In genomic region chr13:109667754-109668360, GRCh38 we compare ENCODE assay signal across 16 cellular contexts.
DNase-seq lines count a peak whose midpoint lies in the region; TF ChIP-seq lines count a peak whose summit lies in the region.
"Had no signal": no experiment of that assay in that cellular context is flagged by ENCODE, and none has a peak within 500 bp of the region (broad histone marks: within the 10 kb centered on the region; RNA-seq: fewer than 3 reads in every experiment).

No MANE protein-coding gene starts in this region.

- no peaks in the 10 kb centered on the region for H3K9me3 ChIP-seq in breast epithelium
- no peaks in the 10 kb centered on the region for H3K9me3 ChIP-seq in neutrophil
- H3K9me3 ChIP-seq: ascending aorta, Caco-2 had no signal

- H3K4me3 ChIP-seq in breast epithelium (no peak overlapping the region), neutrophil (ENCODE audit: low read depth in 1 of 2, low read length in 1 of 2) (no peak overlapping the region), dorsolateral prefrontal cortex (no peak overlapping the region)
- H3K4me3 ChIP-seq: ascending aorta, smooth muscle cell had no signal

- CTCF ChIA-PET in HEK293T (lab: Yijun Ruan, JAX): interaction anchor here (0.6 kb wide), 1 partner anchor 42 kb away, joined by 3 read pairs; no protein-coding TSS in a partner anchor

- H3K27me3 ChIP-seq in breast epithelium: no peaks in the 10 kb centered on the region
- no peaks in the 10 kb centered on the region for H3K27me3 ChIP-seq in neutrophil
- H3K27me3 ChIP-seq in dorsolateral prefrontal cortex: no peaks in the 10 kb centered on the region
- H3K27me3 ChIP-seq: ascending aorta had no signal

- POLR2A ChIA-PET in HEK293T (lab: Yijun Ruan, JAX): no interaction called here

- H3K27ac ChIP-seq in breast epithelium: peak overlapping the region; percentile 19 to 70
- peak overlapping the region; percentile 51 for H3K27ac ChIP-seq in neutrophil
- no peak overlapping the region for H3K27ac ChIP-seq in dorsolateral prefrontal cortex
- H3K27ac ChIP-seq: 22Rv1, ascending aorta had no signal

- intact Hi-C loops in breast epithelium (cut with DNase I; ENCODE audit: low total_unique reads): no loop called here
- intact Hi-C loops in dorsolateral prefrontal cortex (cut with DNase I): no loop called here

- DNase-seq in DMS153 (lab: John Stamatoyannopoulos, UW) (peak; percentile 8), DMS153 treated with DMSO at 0.1 percent for 48 hours (lab: John Stamatoyannopoulos, UW; ENCODE audit: unreplicated experiment) (no peak), NCI-H748 treated with DMSO at 0.1 percent for 48 hours (lab: John Stamatoyannopoulos, UW) (peak; percentile 14), breast epithelium (ENCODE audit: low spot score in 2 of 2) (peak in 1 of 2 donors; percentile 32), dorsolateral prefrontal cortex (no peak), HEK293T (ENCODE audit: extremely low spot score) (no peak)
- no peak for DNase-seq in activated CD4-positive, alpha-beta T cell treated with anti-CD3 and anti-CD28 coated beads for 1 hour
- DNase-seq: activated CD4-positive, alpha-beta T cell treated with anti-CD3 and anti-CD28 coated beads, Interleukin-2, amount 10 ng/mL, durations not matched to agents 7 days and 5 days; Caco-2; effector CD8-positive, alpha-beta T cell; NCI-H1092 treated with DMSO at 0.1 percent for 48 hours; SW 1271 had no signal

- H3K4me1 ChIP-seq in breast epithelium: peaks cover 0 to 7% of the 10 kb centered on the region in 2 donors
- H3K4me1 ChIP-seq in neutrophil (ENCODE audit: control insufficient read depth in 1 of 2, insufficient read depth in 1 of 2, low read depth in 1 of 2, low read length in 1 of 2): peaks cover 39 to 46% of the 10 kb centered on the region in 2 experiments
- H3K4me1 ChIP-seq: ascending aorta, Caco-2 had no signal

- no peak for TF ChIP-seq POLR2A in breast epithelium (IDR thresholded peaks at IDR 0.05)

- no peaks in the 10 kb centered on the region for H3K36me3 ChIP-seq in breast epithelium
- no peaks in the 10 kb centered on the region for H3K36me3 ChIP-seq in neutrophil
- H3K36me3 ChIP-seq: ascending aorta had no signal

- TF ChIP-seq CTCF in breast epithelium (IDR thresholded peaks at IDR 0.05): no peak
- no peak for TF ChIP-seq CTCF in neutrophil (IDR thresholded peaks at IDR 0.05)
- no peak for TF ChIP-seq CTCF in dorsolateral prefrontal cortex (IDR thresholded peaks at IDR 0.05 in 54 of 56, conservative IDR thresholded peaks at IDR 0.05 in 2 of 56; ENCODE audit: low read depth in 1 of 56, partially characterized antibody in 56 of 56)

TF ChIP-seq in HEK293T, 16 proteins besides CTCF, POLR2A, EP300 and RAD21:
- TF ChIP-seq ELF4 (IDR thresholded peaks at IDR 0.05) (no peak), SP1 (IDR thresholded peaks at IDR 0.05) (no peak), FOXM1 (IDR thresholded peaks at IDR 0.05; ENCODE audit: borderline replicate concordance) (no peak), BHLHE40 (IDR thresholded peaks at IDR 0.05; ENCODE audit: borderline replicate concordance) (no peak), ZNF384 (IDR thresholded peaks at IDR 0.05) (no peak), SUZ12 (IDR thresholded peaks at IDR 0.05) (no peak), NFRKB (IDR thresholded peaks at IDR 0.05) (no peak), ARNT (IDR thresholded peaks at IDR 0.05) (no peak), PKNOX1 (IDR thresholded peaks at IDR 0.05) (no peak), CTBP1 (IDR thresholded peaks at IDR 0.05; ENCODE audit: borderline replicate concordance) (no peak), FOXA1 (IDR thresholded peaks at IDR 0.05) (no peak), HDGF (IDR thresholded peaks at IDR 0.05; ENCODE audit: borderline replicate concordance) (no peak), FOXK2 (IDR thresholded peaks at IDR 0.05) (no peak), L3MBTL2 (conservative IDR thresholded peaks at IDR 0.05) (no peak), TARDBP (IDR thresholded peaks at IDR 0.05) (no peak), LEF1 (IDR thresholded peaks at IDR 0.05; ENCODE audit: borderline replicate concordance) (no peak)

Comparison
In these comparisons a context has a peak if more than half of its experiments do, and no peak if none do; other contexts are left out.
1. DNase-seq: peak in DMS153 (single experiment) and NCI-H748 treated with DMSO at 0.1 percent for 48 hours (single experiment); none in DMS153 treated with DMSO at 0.1 percent for 48 hours (single experiment), dorsolateral prefrontal cortex (0 of 10), activated CD4-positive, alpha-beta T cell treated with anti-CD3 and anti-CD28 coated beads for 1 hour (single experiment) and HEK293T (single experiment).
2. H3K27ac ChIP-seq: peak in breast epithelium (2 of 2) and neutrophil (single experiment); none in dorsolateral prefrontal cortex (0 of 59).